Comparison of ENCODE assay signal across 8 cellular contexts in genomic region chr1:155323729-155324040, GRCh38. TPM values are rescaled to one million over a fixed set of nuclear protein-coding genes. Genes with fewer than 3 reads are reported as not detected.
DNase-seq lines count a peak whose midpoint lies in the region; ATAC-seq and TF ChIP-seq lines count a peak whose summit lies in the region.

No MANE protein-coding gene starts in this region.

- peaks cover 24 to 30% of the 10 kb centered on the region in 2 donors for H3K4me1 Mint-ChIP-seq in immature natural killer cell

- DNase-seq in NCI-H1417 (lab: John Stamatoyannopoulos, UW) (peak; percentile 76 to 92 (median 80)), NCI-H1417 treated with DMSO at 0.1 percent for 48 hours (lab: John Stamatoyannopoulos, UW) (no peak), NCI-H2171 treated with DMSO at 0.1 percent for 48 hours (lab: John Stamatoyannopoulos, UW) (peak; percentile 73), WERI-Rb-1 (peak; percentile 98), breast epithelium (ENCODE audit: low spot score in 2 of 2) (peak; percentile 79 to 80), immature natural killer cell (peak; percentile 71 to 78 (median 74)), spleen (peak; percentile 96)

- no peaks in the 10 kb centered on the region for H3K9me3 ChIP-seq in WERI-Rb-1 (ENCODE audit: severe bottlenecking)
- H3K9me3 ChIP-seq in breast epithelium: no peaks in the 10 kb centered on the region
- no peaks in the 10 kb centered on the region for H3K9me3 ChIP-seq in spleen

- H3K27me3 ChIP-seq in WERI-Rb-1 (ENCODE audit: insufficient read depth, low read depth, severe bottlenecking) (no peaks in the 10 kb centered on the region), breast epithelium (no peaks in the 10 kb centered on the region), spleen (replicated peaks in 1 of 7) (no peaks in the 10 kb centered on the region)

- H3K36me3 ChIP-seq in WERI-Rb-1 (peaks cover 66% of the 10 kb centered on the region), breast epithelium (no peaks in the 10 kb centered on the region), spleen (peaks cover 0 to 34% (median 11%) of the 10 kb centered on the region in 6 donors)

- 0 to 1% (median 0%) methylated on average over 20 to 29 of the region's 29 CpGs for WGBS in spleen, 5 donors

- peaks cover 5 to 9% of the 10 kb centered on the region in 2 donors for H3K4me1 ChIP-seq in breast epithelium
- H3K4me1 ChIP-seq in spleen: peaks cover 20 to 70% (median 48%) of the 10 kb centered on the region in 6 donors

- peak overlapping the region; percentile 85 to 92 (median 88) for H3K4me3 Mint-ChIP-seq in immature natural killer cell

- peak overlapping the region; percentile 84 for H3K4me3 ChIP-seq in WERI-Rb-1 (ENCODE audit: low read depth, low read length)
- H3K4me3 ChIP-seq in breast epithelium: peak overlapping the region; percentile 73 to 82 (median 79)
- H3K4me3 ChIP-seq in spleen: peak overlapping the region; percentile 80 to 97 (median 89)

- peak overlapping the region; percentile 84 for H3K27ac ChIP-seq in WERI-Rb-1
- peak overlapping the region; percentile 90 to 97 for H3K27ac ChIP-seq in breast epithelium
- H3K27ac ChIP-seq in spleen: peak overlapping the region; percentile 95 to 99 (median 96)

- peaks cover 0 to 9% (median 5%) of the 10 kb centered on the region in 3 donors for H3K27me3 Mint-ChIP-seq in immature natural killer cell (ENCODE audit: low read depth in 3 of 3)

- ATAC-seq in HG02973 (IDR thresholded peaks at IDR 0.05; ENCODE audit: unreplicated experiment): peak; percentile 30

- H3K27ac Mint-ChIP-seq in immature natural killer cell: peak overlapping the region in 5 of 6 donors; percentile 68 to 95 (median 87)

- TF ChIP-seq CTCF in WERI-Rb-1 (IDR thresholded peaks at IDR 0.05; ENCODE audit: low read depth, low read length) (no peak), breast epithelium (IDR thresholded peaks at IDR 0.05) (no peak), spleen (IDR thresholded peaks at IDR 0.05 in 8 of 11, conservative IDR thresholded peaks at IDR 0.05 in 3 of 11) (no peak)

- H3K9me3 Mint-ChIP-seq in immature natural killer cell: no peaks in the 10 kb centered on the region

- TF ChIP-seq POLR2A in breast epithelium (IDR thresholded peaks at IDR 0.05): no peak
- peak in 1 of 3 donors; percentile 29 for TF ChIP-seq POLR2A in spleen (IDR thresholded peaks at IDR 0.05)

- intact Hi-C loops in breast epithelium (cut with DNase I; ENCODE audit: low total_unique reads): loop anchor here (5.0 kb wide), 1 partner anchor 71 kb away; no protein-coding TSS in a partner anchor
- intact Hi-C loops in spleen (cut with DNase I; ENCODE audit: low total_unique reads): loop anchor here (10.0 kb wide), 1 partner anchor 49 kb away; the partner anchor contains the start of genes CLK2 and HCN3

- peaks cover 0 to 5% (median 0%) of the 10 kb centered on the region in 3 donors for H3K36me3 Mint-ChIP-seq in immature natural killer cell

RNA-seq across cellular contexts. Expression of gene RUSC1, which starts 3.0 kb away (rescaled TPM):
- total RNA-seq in breast epithelium (10 to 100 TPM; 14.1 to 22.4 (median 14.4) TPM), spleen (10 to 100 TPM; 11.4 to 21.1 (median 18.0) TPM)
- polyA plus RNA-seq in immature natural killer cell (10 to 100 TPM in 2 of 3 donors, 1 to 10 TPM in 1; 9.2 to 21.3 (median 18.1) TPM), spleen (10 to 100 TPM in 2 of 3 donors, 1 to 10 TPM in 1; 8.5 to 17.3 (median 10.8) TPM)

RNA-seq across cellular contexts. Expression of gene FDPS, which starts 15.0 kb away (rescaled TPM):
- total RNA-seq in breast epithelium: 100 to 1,000 TPM in 1 of 3 donors, 10 to 100 TPM in 2; 84.2 to 102 (median 93.1) TPM
- 100 to 1,000 TPM; 173 to 279 (median 206) TPM for polyA plus RNA-seq in immature natural killer cell
- total RNA-seq in spleen: 100 to 1,000 TPM in 2 of 7 donors, 10 to 100 TPM in 5; 84.5 to 118 (median 94.5) TPM
- 100 to 1,000 TPM; 111 to 134 (median 130) TPM for polyA plus RNA-seq in spleen

RNA-seq across cellular contexts. Expression of gene PKLR, which starts 22.4 kb away (rescaled TPM):
- total RNA-seq in breast epithelium (under 1 TPM in 1 of 3 donors, not detected in 2; 0.33 TPM), spleen (under 1 TPM in 4 of 7 donors, not detected in 3; 0.22 to 0.74 (median 0.43) TPM)
- polyA plus RNA-seq in immature natural killer cell (not detected), spleen (under 1 TPM in 1 of 3 donors, not detected in 2; 0.04 TPM)

RNA-seq across cellular contexts. Expression of gene HCN3, which starts 46.4 kb away (rescaled TPM):
- total RNA-seq in breast epithelium (1 to 10 TPM; 1.3 to 2.3 (median 2.3) TPM), spleen (1 to 10 TPM in 6 of 7 donors, under 1 TPM in 1; 0.65 to 3.3 (median 1.9) TPM)
- polyA plus RNA-seq in immature natural killer cell (under 1 TPM in 1 of 3 donors, not detected in 2; 0.52 TPM), spleen (1 to 10 TPM in 2 of 3 donors, under 1 TPM in 1; 0.89 to 1.6 (median 1.4) TPM)

RNA-seq across cellular contexts. Expression of gene CLK2, which starts 50.4 kb away (rescaled TPM):
- total RNA-seq in breast epithelium (10 to 100 TPM; 29.1 to 53.4 (median 48.7) TPM), spleen (10 to 100 TPM; 61.0 to 89.9 (median 71.8) TPM)
- polyA plus RNA-seq in immature natural killer cell (10 to 100 TPM in 1 of 3 donors, 1 to 10 TPM in 2; 5.8 to 15.6 (median 6.2) TPM), spleen (10 to 100 TPM; 38.6 to 82.0 (median 77.4) TPM)
